ENCODE assay signal across 8 cellular contexts in genomic region chr3:170007031-170007663, GRCh38. TPM values are rescaled to one million over a fixed set of nuclear protein-coding genes. Genes with fewer than 3 reads are reported as not detected.
DNase-seq lines count a peak whose midpoint lies in the region; ATAC-seq, FAIRE-seq and TF ChIP-seq lines count a peak whose summit lies in the region.

No MANE protein-coding gene starts in this region.

- BruUV-seq in HepG2 (replicated peaks; lab: Mats Ljungman, UMichigan): no TSS peak

- TF ChIP-seq CTCF in HepG2 (CRISPR knock-in tag; IDR thresholded peaks at IDR 0.05): no peak
- no peak for TF ChIP-seq CTCF in kidney (IDR thresholded peaks at IDR 0.05; ENCODE audit: borderline replicate concordance, extremely low read depth, insufficient read depth)

- no peaks in the 10 kb centered on the region for H3K36me3 Mint-ChIP-seq in activated CD4-positive, alpha-beta T cell treated with anti-CD3 and anti-CD28 coated beads, Interleukin-2, amount 10 ng/mL, durations not matched to agents 7 days and 5 days (ENCODE audit: low read depth)

- DNase-seq in EH (ENCODE audit: low read depth) (peak; percentile 49), HepG2 (ENCODE audit: low spot score) (peak; percentile 51), NCI-H510A treated with DMSO at 0.1 percent for 48 hours (lab: John Stamatoyannopoulos, UW) (no peak), kidney (no peak), NCI-H128 (lab: John Stamatoyannopoulos, UW; ENCODE audit: unreplicated experiment) (no peak)
- peak; percentile 60 for DNase-seq in activated CD4-positive, alpha-beta T cell treated with anti-CD3 and anti-CD28 coated beads, Interleukin-2, amount 10 ng/mL, durations not matched to agents 7 days and 5 days

- ATAC-seq in GM19467 (IDR thresholded peaks at IDR 0.05; ENCODE audit: unreplicated experiment): peak; percentile 85
- peak; percentile 89 for ATAC-seq in HG03460 (IDR thresholded peaks at IDR 0.05; ENCODE audit: unreplicated experiment)
- ATAC-seq in HepG2: peak; percentile 28; the same call in 2 of the 3 replicates

- H3K27me3 ChIP-seq in HepG2 (ENCODE audit: control insufficient read depth in 1 of 2, insufficient read depth in 2 of 2, low read length in 2 of 2): no peaks in the 10 kb centered on the region

- H3K4me2 ChIP-seq in HepG2 (ENCODE audit: low read depth, low read length): peak overlapping the region; percentile 42

- H3K4me1 ChIP-seq in HepG2 (ENCODE audit: insufficient read depth, low read length) (peaks cover 61% of the 10 kb centered on the region), kidney (ENCODE audit: control insufficient read depth in 1 of 2, insufficient read depth in 1 of 2, low read depth in 1 of 2, low read length in 2 of 2) (no peaks in the 10 kb centered on the region)

- H3K4me3 ChIP-seq in HepG2 (replicated peaks in 1 of 3; ENCODE audit: insufficient read depth in 1 of 3, low read depth in 2 of 3, low read length in 3 of 3): no peak overlapping the region
- no peak overlapping the region for H3K4me3 ChIP-seq in kidney (ENCODE audit: low read length in 2 of 2)

- H3K27ac Mint-ChIP-seq in activated CD4-positive, alpha-beta T cell treated with anti-CD3 and anti-CD28 coated beads, Interleukin-2, amount 10 ng/mL, durations not matched to agents 7 days and 5 days: peak overlapping the region; percentile 73

- H3K9me3 ChIP-seq in HepG2 (ENCODE audit: low read length): no peaks in the 10 kb centered on the region
- H3K9me3 ChIP-seq in kidney (ENCODE audit: control insufficient read depth in 1 of 2, low read length in 2 of 2): no peaks in the 10 kb centered on the region

- peak overlapping the region; percentile 86 for H2AFZ ChIP-seq in HepG2 (ENCODE audit: low read length)

- WGBS in HepG2 (ENCODE audit: low lambda C conversion rate): 46% methylated on average over 7 of the region's 7 CpGs

- no peak for TF ChIP-seq RAD21 in HepG2 (CRISPR knock-in tag; IDR thresholded peaks at IDR 0.05)

- TF ChIP-seq POLR2A in HepG2 (IDR thresholded peaks at IDR 0.05; ENCODE audit: insufficient read depth in 1 of 2, low read depth in 2 of 2, low read length in 2 of 2): no peak

- in situ Hi-C loops in HepG2 (cut with HindIII; ENCODE audit: extremely low pct_ligation_motif_present, low pct_unique_long_range_greater_than_20kb): no loop called here

- H3K4me3 Mint-ChIP-seq in activated CD4-positive, alpha-beta T cell treated with anti-CD3 and anti-CD28 coated beads, Interleukin-2, amount 10 ng/mL, durations not matched to agents 7 days and 5 days: peak overlapping the region; percentile 1

- peaks cover 37% of the 10 kb centered on the region for H3K4me1 Mint-ChIP-seq in activated CD4-positive, alpha-beta T cell treated with anti-CD3 and anti-CD28 coated beads, Interleukin-2, amount 10 ng/mL, durations not matched to agents 7 days and 5 days

- no peak for TF ChIP-seq EP300 in HepG2 (IDR thresholded peaks at IDR 0.05; ENCODE audit: low read depth in 2 of 2, low read length in 2 of 2)
- no peak for TF ChIP-seq EP300 in HepG2 (CRISPR knock-in tag; IDR thresholded peaks at IDR 0.05; ENCODE audit: borderline replicate concordance)

- no peaks in the 10 kb centered on the region for H3K9me3 Mint-ChIP-seq in activated CD4-positive, alpha-beta T cell treated with anti-CD3 and anti-CD28 coated beads, Interleukin-2, amount 10 ng/mL, durations not matched to agents 7 days and 5 days

- no peaks in the 10 kb centered on the region for H4K20me1 ChIP-seq in HepG2 (ENCODE audit: insufficient read depth, low read length)

- intact Hi-C loops in HepG2 (cut with micrococcal nuclease; ENCODE audit: unreplicated experiment) (no loop called here), kidney (cut with DNase I) (no loop called here)

- H3K27ac ChIP-seq in HepG2 (ENCODE audit: extremely low read length, insufficient read depth, low read length) (peak overlapping the region; percentile 22), kidney (ENCODE audit: low read depth in 2 of 2, low read length in 2 of 2) (no peak overlapping the region)

- CTCF ChIA-PET in activated CD4-positive, alpha-beta T cell treated with anti-CD3 and anti-CD28 coated beads, Interleukin-2, amount 10 ng/mL, durations not matched to agents 7 days and 5 days (lab: Charles Lee): interaction anchor here (0.6 to 1.2 kb wide), 3 partner anchors 11 to 381 kb away, joined by 3 read pairs; no protein-coding TSS in a partner anchor
- CTCF ChIA-PET in HepG2 (lab: Yijun Ruan, JAX; ENCODE audit: low intra/inter-chr PET ratio, low total read pairs): no interaction called here

- H3K9ac ChIP-seq in HepG2 (ENCODE audit: insufficient read depth, low read depth, low read length): no peak overlapping the region
- H3K9ac ChIP-seq in kidney (ENCODE audit: low read length in 2 of 2): no peak overlapping the region

- H3K36me3 ChIP-seq in HepG2 (replicated peaks in 1 of 2; ENCODE audit: control insufficient read depth in 1 of 2, insufficient read depth in 2 of 2, low read length in 2 of 2): no peaks in the 10 kb centered on the region
- no peaks in the 10 kb centered on the region for H3K36me3 ChIP-seq in kidney (ENCODE audit: control insufficient read depth in 1 of 2, insufficient read depth in 2 of 2, low read length in 2 of 2)

- no peaks in the 10 kb centered on the region for H3K79me2 ChIP-seq in HepG2 (ENCODE audit: insufficient read depth, low read length)

- POLR2A ChIA-PET in activated CD4-positive, alpha-beta T cell treated with anti-CD3 and anti-CD28 coated beads, Interleukin-2, amount 10 ng/mL, durations not matched to agents 7 days and 5 days (lab: Charles Lee): no interaction called here
- POLR2A ChIA-PET in HepG2 (lab: Yijun Ruan, JAX): no interaction called here

- no peaks in the 10 kb centered on the region for H3K27me3 Mint-ChIP-seq in activated CD4-positive, alpha-beta T cell treated with anti-CD3 and anti-CD28 coated beads, Interleukin-2, amount 10 ng/mL, durations not matched to agents 7 days and 5 days

- FAIRE-seq in HepG2 (lab: Jason Lieb, UNC) (no peak), kidney (lab: Jason Lieb, UNC) (no peak)

TF ChIP-seq in HepG2, 621 proteins besides CTCF, POLR2A, EP300 and RAD21 (continues in another document):
- TF ChIP-seq CEBPG (CRISPR knock-in tag; IDR thresholded peaks at IDR 0.05): peak; percentile 37; the same call in 1 of the 2 replicates

RNA-seq across cellular contexts. Expression of gene GPR160, which starts 30.6 kb away (rescaled TPM):
- 1 to 10 TPM; 6.1 to 6.2 TPM for total RNA-seq in activated CD4-positive, alpha-beta T cell treated with anti-CD3 and anti-CD28 coated beads, Interleukin-2, amount 10 ng/mL, durations not matched to agents 7 days and 5 days
- 12.1 and 14.0 TPM in 2 replicates for total RNA-seq in HepG2 (2016; rRNA removed; fragmentation: Illumina TruSeq; extraction: Trizol)
- 13.9 and 14.8 TPM in 2 replicates for total RNA-seq in HepG2 (2016; cell fraction: cytosol; rRNA removed; fragmentation: Illumina TruSeq; extraction: Trizol; ENCODE audit: low read depth)
- total RNA-seq in HepG2 (2016; cell fraction: insoluble cytoplasmic fraction; rRNA removed; fragmentation: Illumina TruSeq; extraction: Trizol): 11.1 and 12.6 TPM in 2 replicates
- total RNA-seq in HepG2 (2016; cell fraction: membrane; rRNA removed; fragmentation: Illumina TruSeq; extraction: Trizol): 24.8 and 29.9 TPM in 2 replicates
- 9.0 and 9.5 TPM in 2 replicates for total RNA-seq in HepG2 (2016; cell fraction: nucleus; rRNA removed; fragmentation: Illumina TruSeq; extraction: Trizol)
- polyA plus RNA-seq in HepG2 (2011; rRNA removed): 15.5 and 23.2 TPM in 2 replicates
- polyA plus RNA-seq in HepG2 (2011; cell fraction: cytosol; rRNA removed): 11.0 and 14.4 TPM in 2 replicates
- polyA plus RNA-seq in HepG2 (2011; cell fraction: nucleus; rRNA removed): 4.1 and 4.9 TPM in 2 replicates
- polyA plus RNA-seq in HepG2 (2012): 14.5 and 17.6 TPM in 2 replicates
- 37.7 and 40.2 TPM in 2 replicates for polyA plus RNA-seq in HepG2 (2016; cell fraction: cytosol; fragmentation: Illumina TruSeq; extraction: Trizol; ENCODE audit: low read depth)
- 27.1 and 30.7 TPM in 2 replicates for polyA plus RNA-seq in HepG2 (2016; cell fraction: insoluble cytoplasmic fraction; fragmentation: Illumina TruSeq; extraction: Trizol; ENCODE audit: low read depth)
- 48.6 and 61.0 TPM in 2 replicates for polyA plus RNA-seq in HepG2 (2016; cell fraction: membrane; fragmentation: Illumina TruSeq; extraction: Trizol; ENCODE audit: low read depth)
- 17.4 and 17.9 TPM in 2 replicates for polyA plus RNA-seq in HepG2 (2016; cell fraction: nucleus; fragmentation: Illumina TruSeq; extraction: Trizol; ENCODE audit: insufficient read depth, low read depth)
- polyA minus RNA-seq in HepG2 (2011; rRNA and poly(A)+ RNA removed; ENCODE audit: low replicate concordance): 2.2 and 10.2 TPM in 2 replicates
- 12.7 and 14.9 TPM in 2 replicates for polyA minus RNA-seq in HepG2 (2011; cell fraction: cytosol; rRNA and poly(A)+ RNA removed)
- polyA minus RNA-seq in HepG2 (2011; cell fraction: nucleus; rRNA and poly(A)+ RNA removed): 12.9 and 16.7 TPM in 2 replicates
- total RNA-seq in kidney: 24.9 TPM
- 23.7 TPM for polyA plus RNA-seq in kidney (ENCODE audit: insufficient read depth, low read depth, low replicate concordance)

RNA-seq across cellular contexts. Expression of gene SEC62, which starts 40.5 kb away (rescaled TPM):
- total RNA-seq in activated CD4-positive, alpha-beta T cell treated with anti-CD3 and anti-CD28 coated beads, Interleukin-2, amount 10 ng/mL, durations not matched to agents 7 days and 5 days: 10 to 100 TPM; 61.0 to 63.1 TPM
- total RNA-seq in HepG2 (2016; rRNA removed; fragmentation: Illumina TruSeq; extraction: Trizol): 53.5 and 68.7 TPM in 2 replicates
- 23.2 and 27.8 TPM in 2 replicates for total RNA-seq in HepG2 (2016; cell fraction: cytosol; rRNA removed; fragmentation: Illumina TruSeq; extraction: Trizol; ENCODE audit: low read depth)
- total RNA-seq in HepG2 (2016; cell fraction: insoluble cytoplasmic fraction; rRNA removed; fragmentation: Illumina TruSeq; extraction: Trizol): 52.0 and 67.0 TPM in 2 replicates
- 20.0 and 27.1 TPM in 2 replicates for total RNA-seq in HepG2 (2016; cell fraction: membrane; rRNA removed; fragmentation: Illumina TruSeq; extraction: Trizol)
- total RNA-seq in HepG2 (2016; cell fraction: nucleus; rRNA removed; fragmentation: Illumina TruSeq; extraction: Trizol): 65.7 and 66.3 TPM in 2 replicates
- polyA plus RNA-seq in HepG2 (2011; rRNA removed): 54.0 and 55.7 TPM in 2 replicates
- 22.3 and 33.1 TPM in 2 replicates for polyA plus RNA-seq in HepG2 (2011; cell fraction: cytosol; rRNA removed)
- polyA plus RNA-seq in HepG2 (2011; cell fraction: nucleus; rRNA removed): 16.0 and 16.5 TPM in 2 replicates
- polyA plus RNA-seq in HepG2 (2012): 82.5 and 100 TPM in 2 replicates
- polyA plus RNA-seq in HepG2 (2016; cell fraction: cytosol; fragmentation: Illumina TruSeq; extraction: Trizol; ENCODE audit: low read depth): 4.9 and 6.5 TPM in 2 replicates
- polyA plus RNA-seq in HepG2 (2016; cell fraction: insoluble cytoplasmic fraction; fragmentation: Illumina TruSeq; extraction: Trizol; ENCODE audit: low read depth): 59.8 and 62.0 TPM in 2 replicates
- polyA plus RNA-seq in HepG2 (2016; cell fraction: membrane; fragmentation: Illumina TruSeq; extraction: Trizol; ENCODE audit: low read depth): 8.2 and 11.5 TPM in 2 replicates
- polyA plus RNA-seq in HepG2 (2016; cell fraction: nucleus; fragmentation: Illumina TruSeq; extraction: Trizol; ENCODE audit: insufficient read depth, low read depth): 95.5 and 100 TPM in 2 replicates
- polyA minus RNA-seq in HepG2 (2011; rRNA and poly(A)+ RNA removed; ENCODE audit: low replicate concordance): 136 and 163 TPM in 2 replicates
- 36.2 and 39.5 TPM in 2 replicates for polyA minus RNA-seq in HepG2 (2011; cell fraction: cytosol; rRNA and poly(A)+ RNA removed)
- polyA minus RNA-seq in HepG2 (2011; cell fraction: nucleus; rRNA and poly(A)+ RNA removed): 50.5 and 51.8 TPM in 2 replicates
- total RNA-seq in kidney: 139 TPM
- 131 TPM for polyA plus RNA-seq in kidney (ENCODE audit: insufficient read depth, low read depth, low replicate concordance)

Comparison
In these comparisons a context has a peak if more than half of its experiments do, and no peak if none do; other contexts are left out.
1. DNase-seq: peak in EH (single experiment), activated CD4-positive, alpha-beta T cell treated with anti-CD3 and anti-CD28 coated beads, Interleukin-2, amount 10 ng/mL, durations not matched to agents 7 days and 5 days (single experiment) and HepG2 (single experiment); none in NCI-H510A treated with DMSO at 0.1 percent for 48 hours (single experiment), kidney (single experiment) and NCI-H128 (single experiment).
2. ATAC-seq: peak in every context shown above with its lines; median percentile 89 in HG03460; 85 in GM19467; 28 in HepG2.